Comparison of ENCODE assay signal across 8 cellular contexts in genomic region chr7:5549096-5549896, GRCh38.
DNase-seq lines count a peak whose midpoint lies in the region; ATAC-seq lines count a peak whose summit lies in the region.

No MANE protein-coding gene starts in this region.

- H3K4me1 Mint-ChIP-seq in activated naive CD8-positive, alpha-beta T cell treated with anti-CD3 and anti-CD28 coated beads, Interleukin-2, amount 50 U/mL, for 24 hours, result peaks cover 7% of the 10 kb centered on the region

- no peaks in the 10 kb centered on the region for H3K9me3 Mint-ChIP-seq in activated naive CD8-positive, alpha-beta T cell treated with anti-CD3 and anti-CD28 coated beads, Interleukin-2, amount 50 U/mL, for 24 hours

- no peak overlapping the region for H3K4me3 Mint-ChIP-seq in activated naive CD8-positive, alpha-beta T cell treated with anti-CD3 and anti-CD28 coated beads, Interleukin-2, amount 50 U/mL, for 24 hours

- ATAC-seq in activated naive CD8-positive, alpha-beta T cell treated with anti-CD3 and anti-CD28 coated beads, Interleukin-2, amount 50 U/mL, for 24 hours, result peak; percentile 73
- ATAC-seq in HG02759 (IDR thresholded peaks at IDR 0.05; ENCODE audit: unreplicated experiment), result no peak

- H3K27me3 Mint-ChIP-seq in activated naive CD8-positive, alpha-beta T cell treated with anti-CD3 and anti-CD28 coated beads, Interleukin-2, amount 50 U/mL, for 24 hours, result no peaks in the 10 kb centered on the region

- in situ Hi-C loops in ACHN (cut with HindIII; ENCODE audit: low pct_ligation_motif_present, low pct_unique_long_range_greater_than_20kb, low sequenced_read_pairs), result no loop called here

- no peak overlapping the region for H3K27ac Mint-ChIP-seq in activated naive CD8-positive, alpha-beta T cell treated with anti-CD3 and anti-CD28 coated beads, Interleukin-2, amount 50 U/mL, for 24 hours

- DNase-seq in ACHN (peak; percentile 69), HCEC 1CT (peak; percentile 59), kidney glomerular epithelial cell (lab: John Stamatoyannopoulos, UW) (peak; percentile 67), NCI-H1092 (lab: John Stamatoyannopoulos, UW) (no peak), substantia nigra (lab: John Stamatoyannopoulos, UW) (no peak)
- DNase-seq in activated naive CD8-positive, alpha-beta T cell treated with anti-CD3 and anti-CD28 coated beads, Interleukin-2, amount 50 U/mL, for 24 hours, result no peak
- no peak for DNase-seq in activated CD8-positive, alpha-beta memory T cell treated with anti-CD3 and anti-CD28 coated beads, Interleukin-2, amount 50 U/mL, for 48 hours

- no peak overlapping the region for H3K27ac ChIP-seq in substantia nigra (ENCODE audit: low read depth, low read length, poor library complexity, severe bottlenecking)

- no peaks in the 10 kb centered on the region for H3K36me3 Mint-ChIP-seq in activated naive CD8-positive, alpha-beta T cell treated with anti-CD3 and anti-CD28 coated beads, Interleukin-2, amount 50 U/mL, for 24 hours (ENCODE audit: low read depth)

Comparison
In these comparisons a context has a peak if more than half of its experiments do, and no peak if none do; other contexts are left out.
1. DNase-seq: peak in ACHN (single experiment), HCEC 1CT (single experiment) and kidney glomerular epithelial cell (single experiment); none in activated naive CD8-positive, alpha-beta T cell treated with anti-CD3 and anti-CD28 coated beads, Interleukin-2, amount 50 U/mL, for 24 hours (single experiment), NCI-H1092 (single experiment), activated CD8-positive, alpha-beta memory T cell treated with anti-CD3 and anti-CD28 coated beads, Interleukin-2, amount 50 U/mL, for 48 hours (single experiment) and substantia nigra (0 of 49).